In the genomic region with DNA sequence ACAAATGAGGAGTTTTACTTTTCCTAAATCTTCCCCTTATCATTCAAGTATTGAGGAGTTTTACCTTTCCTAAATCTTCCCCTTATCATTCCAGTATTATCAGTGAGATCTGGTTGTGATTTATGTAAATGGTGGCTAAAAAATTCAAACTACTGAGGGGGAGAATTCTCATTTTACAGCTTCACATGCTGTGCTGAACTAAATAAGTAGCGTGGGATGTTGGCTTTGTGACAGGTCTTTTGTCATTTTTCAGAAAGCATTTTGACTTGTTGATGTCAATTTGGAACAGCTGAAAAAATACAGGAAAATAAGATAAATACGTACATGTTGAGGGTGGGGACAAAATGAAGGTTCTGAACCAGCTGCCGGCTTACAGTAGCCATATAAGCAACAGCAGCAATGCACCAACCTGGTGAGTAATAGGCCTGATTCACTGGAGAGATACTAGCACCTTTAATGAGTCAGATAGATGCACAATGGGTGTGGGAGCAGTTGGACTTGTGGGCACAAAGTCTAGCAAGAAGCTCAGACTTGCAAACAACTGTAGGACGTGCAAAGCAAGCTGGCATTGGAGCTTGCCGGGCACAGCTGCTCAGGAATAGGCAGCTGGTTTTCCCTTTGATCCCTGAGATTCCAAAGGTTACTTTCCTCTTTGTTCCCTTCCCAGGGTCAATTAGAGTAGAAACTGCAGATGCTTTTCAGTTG, we compare ENCODE assay signal across 8 cellular contexts. TPM values are rescaled to one million over a fixed set of nuclear protein-coding genes. Genes with fewer than 3 reads are reported as not detected.
DNase-seq lines count a peak whose midpoint lies in the region; ATAC-seq and TF ChIP-seq lines count a peak whose summit lies in the region.

No MANE protein-coding gene starts in this region.

- CTCF ChIA-PET in MCF 10A (lab: Yijun Ruan, JAX), result interaction anchor here (0.5 to 1.6 kb wide), 9 partner anchors 9 to 109 kb away, joined by 3 to 6 read pairs (median 3); a partner anchor contains a TSS

- TF ChIP-seq CTCF in MCF 10A (IDR thresholded peaks at IDR 0.05; ENCODE audit: unreplicated experiment), result no peak
- no peak for TF ChIP-seq CTCF in breast epithelium (IDR thresholded peaks at IDR 0.05)

- no peaks in the 10 kb centered on the region for H3K9me3 Mint-ChIP-seq in MCF 10A (ENCODE audit: unreplicated experiment)
- H3K9me3 Mint-ChIP-seq in activated T-helper 2 cell treated with anti-CD3 and anti-CD28 coated beads, Interferon-gamma antibody, Interleukin-2, Interleukin-4, amounts not matched to agents 10 μg/mL and 5 μg/mL and 100 μg/mL, durations not matched to agents 14 hours and 24 hours and 36 hours, result peaks cover 4% of the 10 kb centered on the region

- H3K27me3 ChIP-seq in breast epithelium, result no peaks in the 10 kb centered on the region
- no peaks in the 10 kb centered on the region for H3K27me3 ChIP-seq in subcutaneous abdominal adipose tissue (ENCODE audit: control insufficient read depth in 5 of 5, insufficient read depth in 4 of 5, low read length in 5 of 5)

- peak overlapping the region in 2 of 5 donors; percentile 45 to 61 for H3K9ac ChIP-seq in subcutaneous abdominal adipose tissue (ENCODE audit: low read length in 5 of 5)

- DNase-seq in MCF 10A (ENCODE audit: unreplicated experiment) (peak; percentile 96), breast epithelium (ENCODE audit: low spot score in 2 of 2) (no peak), left colon (peak; percentile 62 to 89)
- no peak for DNase-seq in activated T-helper 2 cell treated with anti-CD3 and anti-CD28 coated beads, Interferon-gamma antibody, Interleukin-2, Interleukin-4, amounts not matched to agents 10 μg/mL and 5 μg/mL and 100 μg/mL, durations not matched to agents 14 hours and 24 hours and 36 hours (ENCODE audit: low spot score)

- POLR2A ChIA-PET in MCF 10A (lab: Yijun Ruan, JAX), result interaction anchor here (0.5 to 4.5 kb wide), 26 partner anchors 10 to 282 kb away, joined by 3 to 147 read pairs (median 4); a partner anchor contains a TSS

- intact Hi-C loops in MCF 10A (cut with micrococcal nuclease) (loop anchor here (1.0 kb wide), 2 partner anchors 11 to 29 kb away; no protein-coding TSS in a partner anchor), breast epithelium (cut with DNase I; ENCODE audit: low total_unique reads) (no loop called here), left colon (cut with DNase I, micrococcal nuclease) (no loop called here)
- intact Hi-C loops in activated T-helper 2 cell treated with anti-CD3 and anti-CD28 coated beads, Interferon-gamma antibody, Interleukin-2, Interleukin-4, amounts not matched to agents 10 μg/mL and 5 μg/mL and 100 μg/mL, durations not matched to agents 14 hours and 24 hours and 36 hours (cut with micrococcal nuclease), result loop anchor here (1.0 to 5.0 kb wide), 10 partner anchors 13 to 291 kb away; a partner anchor contains a TSS

- no peak for TF ChIP-seq POLR2A in breast epithelium (IDR thresholded peaks at IDR 0.05)

- peak; percentile 85 for ATAC-seq in left colon
- no peak for ATAC-seq in GM21390 (IDR thresholded peaks at IDR 0.05; ENCODE audit: unreplicated experiment)
- no peak for ATAC-seq in GM21717 (IDR thresholded peaks at IDR 0.05; ENCODE audit: unreplicated experiment)
- ATAC-seq in HG02798 (IDR thresholded peaks at IDR 0.05; ENCODE audit: poor library complexity, unreplicated experiment), result no peak

- no peaks in the 10 kb centered on the region for H3K9me3 ChIP-seq in breast epithelium
- H3K9me3 ChIP-seq in subcutaneous abdominal adipose tissue (ENCODE audit: control insufficient read depth in 5 of 5, low read length in 5 of 5), result no peaks in the 10 kb centered on the region

- H3K27ac ChIP-seq in breast epithelium, result peak overlapping the region in 1 of 2 donors; percentile 2
- H3K27ac ChIP-seq in subcutaneous abdominal adipose tissue (ENCODE audit: low read depth, low read length), result peak overlapping the region; percentile 51

- H3K27me3 Mint-ChIP-seq in MCF 10A (ENCODE audit: insufficient read depth, unreplicated experiment), result no peaks in the 10 kb centered on the region
- H3K27me3 Mint-ChIP-seq in activated T-helper 2 cell treated with anti-CD3 and anti-CD28 coated beads, Interferon-gamma antibody, Interleukin-2, Interleukin-4, amounts not matched to agents 10 μg/mL and 5 μg/mL and 100 μg/mL, durations not matched to agents 14 hours and 24 hours and 36 hours (ENCODE audit: low read depth), result no peaks in the 10 kb centered on the region

- BruUV-seq in MCF 10A (replicated peaks; lab: Mats Ljungman, UMichigan), result TSS peak; percentile 73

- H3K4me3 ChIP-seq in breast epithelium, result peak overlapping the region in 1 of 3 donors; percentile 26
- H3K4me3 ChIP-seq in subcutaneous abdominal adipose tissue (ENCODE audit: low read depth in 1 of 5, low read length in 5 of 5), result peak overlapping the region in 4 of 5 donors; percentile 9 to 58 (median 30)

- H3K4me1 Mint-ChIP-seq in MCF 10A (ENCODE audit: insufficient read depth, unreplicated experiment), result peaks cover 24% of the 10 kb centered on the region
- H3K4me1 Mint-ChIP-seq in activated T-helper 2 cell treated with anti-CD3 and anti-CD28 coated beads, Interferon-gamma antibody, Interleukin-2, Interleukin-4, amounts not matched to agents 10 μg/mL and 5 μg/mL and 100 μg/mL, durations not matched to agents 14 hours and 24 hours and 36 hours (ENCODE audit: low read depth), result no peaks in the 10 kb centered on the region

- no peak overlapping the region for H3K27ac Mint-ChIP-seq in MCF 10A (ENCODE audit: low read depth, unreplicated experiment)
- no peak overlapping the region for H3K27ac Mint-ChIP-seq in activated T-helper 2 cell treated with anti-CD3 and anti-CD28 coated beads, Interferon-gamma antibody, Interleukin-2, Interleukin-4, amounts not matched to agents 10 μg/mL and 5 μg/mL and 100 μg/mL, durations not matched to agents 14 hours and 24 hours and 36 hours

- H3K36me3 Mint-ChIP-seq in MCF 10A (ENCODE audit: insufficient read depth, unreplicated experiment), result peaks cover 28% of the 10 kb centered on the region
- peaks cover 43% of the 10 kb centered on the region for H3K36me3 Mint-ChIP-seq in activated T-helper 2 cell treated with anti-CD3 and anti-CD28 coated beads, Interferon-gamma antibody, Interleukin-2, Interleukin-4, amounts not matched to agents 10 μg/mL and 5 μg/mL and 100 μg/mL, durations not matched to agents 14 hours and 24 hours and 36 hours (ENCODE audit: low read depth)

- H3K4me1 ChIP-seq in breast epithelium (no peaks in the 10 kb centered on the region), subcutaneous abdominal adipose tissue (ENCODE audit: control insufficient read depth in 5 of 5, insufficient read depth in 5 of 5, low read length in 5 of 5) (peaks cover 0 to 33% (median 18%) of the 10 kb centered on the region in 5 donors)

- no peak overlapping the region for H3K4me3 Mint-ChIP-seq in MCF 10A (ENCODE audit: unreplicated experiment)
- peak overlapping the region; percentile 43 for H3K4me3 Mint-ChIP-seq in activated T-helper 2 cell treated with anti-CD3 and anti-CD28 coated beads, Interferon-gamma antibody, Interleukin-2, Interleukin-4, amounts not matched to agents 10 μg/mL and 5 μg/mL and 100 μg/mL, durations not matched to agents 14 hours and 24 hours and 36 hours (ENCODE audit: low read depth)

- H3K36me3 ChIP-seq in breast epithelium (no peaks in the 10 kb centered on the region), subcutaneous abdominal adipose tissue (ENCODE audit: control insufficient read depth in 5 of 5, insufficient read depth in 5 of 5, low read length in 5 of 5) (peaks cover 0 to 7% (median 5%) of the 10 kb centered on the region in 5 donors)

RNA-seq across cellular contexts. Expression of a gene that starts 12.8 kb away (rescaled TPM):
- total RNA-seq in MCF 10A (2022), result 80.1 and 104 TPM in 2 replicates
- 10 to 100 TPM in 1 of 3 donors, 1 to 10 TPM in 2; 3.0 to 12.1 (median 6.2) TPM for total RNA-seq in breast epithelium
- total RNA-seq in activated T-helper 2 cell treated with anti-CD3 and anti-CD28 coated beads, Interferon-gamma antibody, Interleukin-2, Interleukin-4, amounts not matched to agents 10 μg/mL and 5 μg/mL and 100 μg/mL, durations not matched to agents 14 hours and 24 hours and 36 hours, result 41.0 and 41.7 TPM in 2 replicates
- 100 to 1,000 TPM in 1 of 2 donors, 10 to 100 TPM in 1; 80.3 to 106 TPM for total RNA-seq in left colon

Comparison
In these comparisons a context has a peak if more than half of its experiments do, and no peak if none do; other contexts are left out.
1. DNase-seq: peak in MCF 10A (single experiment) and left colon (2 of 2); none in breast epithelium (0 of 2) and activated T-helper 2 cell treated with anti-CD3 and anti-CD28 coated beads, Interferon-gamma antibody, Interleukin-2, Interleukin-4, amounts not matched to agents 10 μg/mL and 5 μg/mL and 100 μg/mL, durations not matched to agents 14 hours and 24 hours and 36 hours (single experiment).
2. intact Hi-C loops: an anchor here in MCF 10A (1.0 kb wide) and activated T-helper 2 cell treated with anti-CD3 and anti-CD28 coated beads, Interferon-gamma antibody, Interleukin-2, Interleukin-4, amounts not matched to agents 10 μg/mL and 5 μg/mL and 100 μg/mL, durations not matched to agents 14 hours and 24 hours and 36 hours (1.0 to 5.0 kb wide); none called in breast epithelium and left colon.